1 cellular context compared by ENCODE assay signal in genomic region chr1:158945061-158945460, GRCh38.
TF ChIP-seq lines count a peak whose summit lies in the region.

No MANE protein-coding gene starts in this region.

TF ChIP-seq in H1, 55 proteins besides CTCF, POLR2A, EP300 and RAD21:
- TF ChIP-seq RXRA (IDR thresholded peaks at IDR 0.05; ENCODE audit: insufficient read depth, low read depth, low read length) (no peak), HDAC2 (IDR thresholded peaks at IDR 0.05; ENCODE audit: borderline replicate concordance in 1 of 2, low read depth in 2 of 2, low read length in 2 of 2) (no peak), TAF7 (optimal IDR thresholded peaks at IDR 0.05; ENCODE audit: borderline replicate concordance, low read depth, low read length) (no peak), CHD2 (IDR thresholded peaks at IDR 0.05; ENCODE audit: low read length) (no peak), SAP30 (IDR thresholded peaks at IDR 0.05; ENCODE audit: insufficient read depth, insufficient replicate concordance, low read length) (no peak), RFX5 (IDR thresholded peaks at IDR 0.05; ENCODE audit: borderline replicate concordance, low read depth, low read length) (no peak), TBP (IDR thresholded peaks at IDR 0.05; ENCODE audit: low read depth, low read length) (no peak)
TF ChIP-seq in H1: peak in this region for 0.
